In the genomic region with DNA sequence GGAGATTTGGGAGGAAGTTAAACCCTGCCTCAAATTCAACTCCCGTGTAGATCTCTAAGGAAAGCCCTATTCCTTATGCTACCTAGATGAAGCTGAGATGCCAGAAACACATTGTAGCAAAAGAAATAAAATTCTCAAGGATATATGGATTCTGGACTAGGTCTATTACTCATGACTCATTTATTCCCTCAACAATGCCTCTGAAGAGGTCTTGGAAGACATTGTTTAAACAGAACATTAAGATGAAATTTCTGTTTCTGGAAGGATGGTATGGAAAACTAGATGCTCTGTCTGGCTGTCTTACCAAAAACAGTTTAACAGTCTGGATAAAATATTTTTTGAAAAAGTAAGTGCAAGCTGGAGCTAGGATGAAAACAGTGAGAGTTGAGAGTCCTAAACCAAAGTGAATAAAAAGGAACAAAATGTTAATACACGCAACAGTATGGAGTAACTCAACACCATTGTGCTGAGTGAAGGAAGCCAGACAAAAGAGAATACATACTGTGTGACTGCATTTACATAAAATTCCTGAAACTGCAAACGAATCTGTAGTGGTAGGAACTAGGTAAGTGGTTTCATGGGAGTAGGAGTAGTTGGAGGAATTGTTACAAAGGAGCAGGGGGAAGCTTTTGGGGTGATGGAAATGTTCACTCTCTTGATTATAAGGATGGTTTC, we compare ENCODE assay signal across 18 cellular contexts. TPM values are rescaled to one million over a fixed set of nuclear protein-coding genes. Genes with fewer than 3 reads are reported as not detected.
DNase-seq lines count a peak whose midpoint lies in the region; ATAC-seq and TF ChIP-seq lines count a peak whose summit lies in the region.
"Had no signal": no experiment of that assay in that cellular context is flagged by ENCODE, and none has a peak within 500 bp of the region (broad histone marks: within the 10 kb centered on the region; RNA-seq: fewer than 3 reads in every experiment).

No MANE protein-coding gene starts in this region.

- ATAC-seq in GM18511 (IDR thresholded peaks at IDR 0.05; ENCODE audit: unreplicated experiment) (no peak), GM18519 (IDR thresholded peaks at IDR 0.05; ENCODE audit: low FRiP score, unreplicated experiment) (no peak)
- ATAC-seq: CD8-positive, alpha-beta T cell had no signal

- H2AFZ ChIP-seq in neuronal stem cell (ENCODE audit: low read length): peak overlapping the region; percentile 42
- H2AFZ ChIP-seq: PC-9 had no signal

- H3K4me1 ChIP-seq in HUES48 (ENCODE audit: control insufficient read depth, insufficient read depth, low read length) (peaks cover 32% of the 10 kb centered on the region), SJSA1 (replicated peaks) (peaks cover 65% of the 10 kb centered on the region), neuronal stem cell (ENCODE audit: control insufficient read depth in 2 of 2, insufficient read depth in 1 of 2, low read depth in 1 of 2, low read length in 2 of 2) (peaks cover 6 to 26% of the 10 kb centered on the region in 2 donors), SJCRH30 (peaks cover 30% of the 10 kb centered on the region)
- H3K4me1 ChIP-seq: BE2C had no signal

- H3K27me3 ChIP-seq in HUES48 (ENCODE audit: control insufficient read depth, insufficient read depth, low read length): no peaks in the 10 kb centered on the region
- no peaks in the 10 kb centered on the region for H3K27me3 ChIP-seq in SJSA1 (replicated peaks)
- H3K27me3 ChIP-seq in neuronal stem cell (ENCODE audit: control insufficient read depth in 3 of 3, insufficient read depth in 3 of 3, low read depth in 1 of 3, low read length in 3 of 3): no peaks in the 10 kb centered on the region
- H3K27me3 ChIP-seq in SJCRH30: no peaks in the 10 kb centered on the region
- H3K27me3 ChIP-seq: BE2C had no signal

- no peak for TF ChIP-seq CTCF in fibroblast of the aortic adventitia (IDR thresholded peaks at IDR 0.05; ENCODE audit: insufficient read depth, low read length)

- no CpG with 5 or more reads among the region's 3 CpGs for WGBS in neuronal stem cell (ENCODE audit: extremely low coverage in 2 of 2, insufficient read length in 2 of 2, insufficient replicate concordance in 1 of 2), 2 donors

- no peak overlapping the region for H2BK15ac ChIP-seq in neuronal stem cell (ENCODE audit: low read length)

- H2BK120ac ChIP-seq in neuronal stem cell (ENCODE audit: low read depth, low read length): no peak overlapping the region

- H3K4me2 ChIP-seq in neuronal stem cell (ENCODE audit: insufficient read depth, low read length, poor library complexity, severe bottlenecking): no peak overlapping the region
- H3K4me2 ChIP-seq: PC-9 had no signal

- H3K9me3 ChIP-seq in HUES48 (ENCODE audit: control insufficient read depth, insufficient read depth, low read length): no peaks in the 10 kb centered on the region
- H3K9me3 ChIP-seq in SJSA1 (replicated peaks): no peaks in the 10 kb centered on the region
- no peaks in the 10 kb centered on the region for H3K9me3 ChIP-seq in neuronal stem cell (replicated peaks in 1 of 2; ENCODE audit: control insufficient read depth in 2 of 2, insufficient read depth in 1 of 2, low read depth in 1 of 2, low read length in 2 of 2)
- H3K9me3 ChIP-seq in SJCRH30 (replicated peaks): no peaks in the 10 kb centered on the region
- H3K9me3 ChIP-seq: BE2C had no signal

- no peak overlapping the region for H2BK5ac ChIP-seq in neuronal stem cell (ENCODE audit: low read length)

- no peak overlapping the region for H3K14ac ChIP-seq in neuronal stem cell (ENCODE audit: low read length)

- H3K4me3 ChIP-seq in HUES48 (ENCODE audit: low read depth, low read length) (0 out of 2 replicates have a peak overlapping the region, but pooled peaks have one; percentile 18), SJSA1 (no peak overlapping the region), fibroblast of the aortic adventitia (ENCODE audit: low read depth, low read length) (no peak overlapping the region), neuronal stem cell (ENCODE audit: low read length in 2 of 2) (no peak overlapping the region), SJCRH30 (no peak overlapping the region)
- H3K4me3 ChIP-seq: PC-9, SK-N-MC had no signal

- H3K23ac ChIP-seq in neuronal stem cell (ENCODE audit: low read depth, low read length, poor library complexity): no peak overlapping the region

- no peaks in the 10 kb centered on the region for H3K36me3 ChIP-seq in HUES48 (ENCODE audit: control insufficient read depth, insufficient read depth, low read length)
- H3K36me3 ChIP-seq in SJSA1: no peaks in the 10 kb centered on the region
- H3K36me3 ChIP-seq in neuronal stem cell (replicated peaks in 1 of 2; ENCODE audit: control insufficient read depth in 2 of 2, insufficient read depth in 2 of 2, low read length in 2 of 2): no peaks in the 10 kb centered on the region
- H3K36me3 ChIP-seq in SJCRH30: no peaks in the 10 kb centered on the region
- H3K36me3 ChIP-seq: BE2C had no signal

- H3K9ac ChIP-seq in HUES48 (ENCODE audit: low read depth, low read length): no peak overlapping the region
- no peak overlapping the region for H3K9ac ChIP-seq in neuronal stem cell (ENCODE audit: low read depth, low read length, poor library complexity)

- H4K8ac ChIP-seq in neuronal stem cell (ENCODE audit: low read depth, low read length): no peak overlapping the region

- H2AK5ac ChIP-seq in neuronal stem cell (ENCODE audit: low read depth, low read length): no peak overlapping the region

- H3K79me1 ChIP-seq in neuronal stem cell (ENCODE audit: low read depth, low read length): no peaks in the 10 kb centered on the region

- no peak overlapping the region for H2BK12ac ChIP-seq in neuronal stem cell (ENCODE audit: low read length)

- H3K27ac ChIP-seq in HUES48 (ENCODE audit: low read depth, low read length): peak overlapping the region; percentile 70
- H3K27ac ChIP-seq in SJSA1: peak overlapping the region; percentile 11; the same call in 1 of the 2 replicates
- no peak overlapping the region for H3K27ac ChIP-seq in neuronal stem cell (replicated peaks; ENCODE audit: low read length)
- no peak overlapping the region for H3K27ac ChIP-seq in SJCRH30
- H3K27ac ChIP-seq: PC-9, SK-N-MC had no signal

- DNase-seq in SJSA1 (ENCODE audit: low read depth in 1 of 2, low spot score in 2 of 2): peak in 1 of 2 experiments; percentile 35
- DNase-seq in fibroblast of the aortic adventitia (ENCODE audit: low read depth): peak; percentile 64
- DNase-seq in neuronal stem cell (ENCODE audit: low spot score): no peak
- DNase-seq in HCEC 1CT: no peak
- DNase-seq in SJCRH30: no peak
- DNase-seq: BE2C; CD8-positive, alpha-beta T cell; DND-41; MV-4-11; NCI-H1417 treated with DMSO at 0.1 percent for 48 hours; NCI-H2081 treated with DMSO at 0.1 percent for 48 hours; NCI-H345; NCI-H526 treated with DMSO at 0.1 percent for 48 hours; PC-9 had no signal

- H3K18ac ChIP-seq in neuronal stem cell (ENCODE audit: low read length): no peak overlapping the region

- H4K91ac ChIP-seq in neuronal stem cell (ENCODE audit: low read depth, low read length, poor library complexity): no peak overlapping the region

- no peak overlapping the region for H3K4ac ChIP-seq in neuronal stem cell (ENCODE audit: low read length)

RNA-seq across cellular contexts. Expression of gene GNG12, which starts 59.3 kb away (rescaled TPM):
- 208 and 330 TPM in 2 replicates for total RNA-seq in SJSA1 (2014; rRNA removed; shearing (Covaris generic))
- 91.1 and 455 TPM in 2 replicates for total RNA-seq in fibroblast of the aortic adventitia (ENCODE audit: low replicate concordance)
- 14.5 TPM for polyA plus RNA-seq in neuronal stem cell (2013, experiment 1 of 2)
- 15.0 TPM for polyA plus RNA-seq in neuronal stem cell (2013, experiment 2 of 2)
- 103 and 110 TPM in 2 replicates for total RNA-seq in SJCRH30 (2014; rRNA removed; shearing (Covaris generic))
- total RNA-seq: CD8-positive, alpha-beta T cell had no signal

Comparison
In these comparisons a context has a peak if more than half of its experiments do, and no peak if none do; other contexts are left out.
1. H3K27ac ChIP-seq: peak in HUES48 (single experiment) and SJSA1 (single experiment); none in neuronal stem cell (single experiment) and SJCRH30 (single experiment).